In the genomic region with DNA sequence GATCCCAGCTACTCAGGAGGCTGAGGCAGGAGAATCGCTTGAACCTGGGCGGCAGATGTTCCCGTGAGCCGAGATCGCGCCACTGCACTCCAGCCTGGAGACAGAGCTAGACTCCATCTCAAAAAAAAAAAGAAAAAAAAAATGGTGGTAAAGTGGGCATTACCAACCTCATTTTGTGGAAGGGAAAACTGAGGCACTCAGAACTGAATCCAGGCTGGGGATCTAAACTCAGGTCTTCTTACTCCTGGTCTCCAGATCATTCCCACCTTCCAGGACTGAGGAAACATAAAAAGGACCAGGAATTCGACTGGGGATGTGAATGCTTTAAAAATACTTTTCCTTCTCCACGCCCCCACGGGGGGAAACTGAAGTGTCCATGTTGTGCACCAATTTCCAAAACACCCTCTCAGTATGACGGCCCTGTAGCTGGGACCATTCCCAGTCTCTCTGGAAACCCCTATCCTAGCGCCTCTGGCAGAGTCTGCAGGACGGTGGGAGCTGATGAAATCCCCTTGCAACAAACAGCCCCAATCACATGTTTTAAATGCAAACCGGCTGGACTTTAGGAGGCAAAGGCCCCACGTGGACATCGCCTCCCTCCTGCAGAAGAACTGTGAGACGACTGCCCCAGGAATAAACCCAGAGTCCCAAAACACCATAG, we compare ENCODE assay signal across 9 cellular contexts. TPM values are rescaled to one million over a fixed set of nuclear protein-coding genes. Genes with fewer than 3 reads are reported as not detected.
DNase-seq lines count a peak whose midpoint lies in the region; ATAC-seq lines count a peak whose summit lies in the region.
"Had no signal": no experiment of that assay in that cellular context is flagged by ENCODE, and none has a peak within 500 bp of the region (broad histone marks: within the 10 kb centered on the region; RNA-seq: fewer than 3 reads in every experiment).

No MANE protein-coding gene starts in this region.

- no peaks in the 10 kb centered on the region for H3K36me3 ChIP-seq in GM23248 (ENCODE audit: low read depth)
- no peaks in the 10 kb centered on the region for H3K36me3 ChIP-seq in mesendoderm (ENCODE audit: control insufficient read depth, insufficient read depth, low read length)

- no peak overlapping the region for H4K8ac ChIP-seq in mesendoderm (ENCODE audit: low read depth, low read length)

- H2AFZ ChIP-seq in GM23248, result peak overlapping the region; percentile 78; the same call in 1 of the 2 replicates

- no peak overlapping the region for H2BK5ac ChIP-seq in mesendoderm (ENCODE audit: low read length)

- no peak for ATAC-seq in activated naive CD8-positive, alpha-beta T cell treated with anti-CD3 and anti-CD28 coated beads, Interleukin-2, amount 50 U/mL, for 24 hours
- no peak for ATAC-seq in HG03045 (IDR thresholded peaks at IDR 0.05; ENCODE audit: unreplicated experiment)

- no peak overlapping the region for H2BK15ac ChIP-seq in mesendoderm (replicated peaks; ENCODE audit: low read depth)

- peaks cover 14% of the 10 kb centered on the region for H3K36me3 Mint-ChIP-seq in activated naive CD8-positive, alpha-beta T cell treated with anti-CD3 and anti-CD28 coated beads, Interleukin-2, amount 50 U/mL, for 24 hours (ENCODE audit: low read depth)

- peak overlapping the region; percentile 75 for H3K4me2 ChIP-seq in GM23248 (ENCODE audit: unreplicated experiment)
- no peak overlapping the region for H3K4me2 ChIP-seq in mesendoderm (ENCODE audit: low read length)

- H3K27ac ChIP-seq in GM23248 (peak overlapping the region; percentile 40; the same call in 1 of the 2 replicates), mesendoderm (ENCODE audit: low read depth, low read length) (peak overlapping the region; percentile 8)

- peak; percentile 30 for DNase-seq in AG08396 (ENCODE audit: low spot score)
- DNase-seq in GM23248, result peak; percentile 83
- no peak for DNase-seq in activated naive CD8-positive, alpha-beta T cell treated with anti-CD3 and anti-CD28 coated beads, Interleukin-2, amount 50 U/mL, for 24 hours
- peak; percentile 91 for DNase-seq in mesendoderm
- no peak for DNase-seq in activated CD4-positive, CD25-positive, alpha-beta regulatory T cell (lab: John Stamatoyannopoulos, UW)
- DNase-seq in NCI-H1436 treated with DMSO at 0.1 percent for 48 hours (lab: John Stamatoyannopoulos, UW), result no peak
- no peak for DNase-seq in ecto neural progenitor cell (ENCODE audit: low spot score)
- DNase-seq: SHP77 had no signal

- H3K4ac ChIP-seq in mesendoderm (ENCODE audit: low read depth, low read length), result peak overlapping the region; percentile 39

- H3K9me2 ChIP-seq in GM23248 (ENCODE audit: insufficient read depth), result no peaks in the 10 kb centered on the region

- peaks cover 58% of the 10 kb centered on the region for H3K4me1 Mint-ChIP-seq in activated naive CD8-positive, alpha-beta T cell treated with anti-CD3 and anti-CD28 coated beads, Interleukin-2, amount 50 U/mL, for 24 hours

- no peaks in the 10 kb centered on the region for H3K27me3 ChIP-seq in GM23248 (replicated peaks; ENCODE audit: insufficient read depth)
- H3K27me3 ChIP-seq in mesendoderm (ENCODE audit: insufficient read depth, low read length, poor library complexity), result no peaks in the 10 kb centered on the region

- H3K79me1 ChIP-seq in mesendoderm (ENCODE audit: low read length), result no peaks in the 10 kb centered on the region

- H3F3A ChIP-seq in GM23248 (ENCODE audit: insufficient read depth), result 0 out of 2 replicates have a peak, but pooled peaks cover 4% of the 10 kb centered on the region

- in situ Hi-C loops in GM23248 (cut with MboI), result no loop called here

- peak overlapping the region; percentile 77; the same call in 1 of the 2 replicates for H3K4me3 ChIP-seq in GM23248
- no peak overlapping the region for H3K4me3 ChIP-seq in mesendoderm (ENCODE audit: low read length)

- no peak overlapping the region for H4K5ac ChIP-seq in mesendoderm (ENCODE audit: low read length)

- no peaks in the 10 kb centered on the region for H3K79me2 ChIP-seq in GM23248 (ENCODE audit: insufficient read depth)
- no peaks in the 10 kb centered on the region for H3K79me2 ChIP-seq in mesendoderm (ENCODE audit: control insufficient read depth, insufficient read depth, low read length)

- H3K56ac ChIP-seq in mesendoderm (ENCODE audit: low read length), result peak overlapping the region; percentile 46

- no peaks in the 10 kb centered on the region for H3K9me3 ChIP-seq in GM23248 (ENCODE audit: low read depth)

- no peak overlapping the region for H3K23ac ChIP-seq in mesendoderm (ENCODE audit: low read length)

- peak overlapping the region; percentile 24 for H3K18ac ChIP-seq in mesendoderm (ENCODE audit: low read length)

- H3K27me3 Mint-ChIP-seq in activated naive CD8-positive, alpha-beta T cell treated with anti-CD3 and anti-CD28 coated beads, Interleukin-2, amount 50 U/mL, for 24 hours, result no peaks in the 10 kb centered on the region

- peak overlapping the region; percentile 96 for H3K4me3 Mint-ChIP-seq in activated naive CD8-positive, alpha-beta T cell treated with anti-CD3 and anti-CD28 coated beads, Interleukin-2, amount 50 U/mL, for 24 hours

- H2BK120ac ChIP-seq in mesendoderm (ENCODE audit: low read depth, low read length), result no peak overlapping the region

- H3K9ac ChIP-seq in GM23248 (peak overlapping the region; percentile 77), mesendoderm (ENCODE audit: low read length) (peak overlapping the region; percentile 28)

- H2AK5ac ChIP-seq in mesendoderm (ENCODE audit: low read length), result no peak overlapping the region

- WGBS in GM23248 (ENCODE audit: low coverage in 1 of 2, low lambda C conversion rate in 2 of 2, missing lambda C conversion rate in 2 of 2), 2 experiments, result 46 to 47% methylated on average over 16 of the region's 16 CpGs
- no CpG with 5 or more reads among the region's 16 CpGs for WGBS in mesendoderm (ENCODE audit: extremely low coverage, insufficient coverage, low lambda C conversion rate)

- no peaks in the 10 kb centered on the region for H4K20me1 ChIP-seq in GM23248 (ENCODE audit: insufficient read depth)

- H3K9me3 Mint-ChIP-seq in activated naive CD8-positive, alpha-beta T cell treated with anti-CD3 and anti-CD28 coated beads, Interleukin-2, amount 50 U/mL, for 24 hours, result no peaks in the 10 kb centered on the region

- peaks cover 10% of the 10 kb centered on the region; the same call in 1 of the 2 replicates for H3K4me1 ChIP-seq in GM23248 (ENCODE audit: insufficient read depth)
- H3K4me1 ChIP-seq in mesendoderm (ENCODE audit: control insufficient read depth, low read depth, low read length), result no peaks in the 10 kb centered on the region

- H3K27ac Mint-ChIP-seq in activated naive CD8-positive, alpha-beta T cell treated with anti-CD3 and anti-CD28 coated beads, Interleukin-2, amount 50 U/mL, for 24 hours, result peak overlapping the region; percentile 86

RNA-seq across cellular contexts. Expression of gene AKNA, which starts 8.9 kb away (rescaled TPM):
- total RNA-seq in GM23248 (2014; rRNA removed; shearing (Covaris generic)), result 6.6 and 8.1 TPM in 2 replicates
- 1.8 and 1.9 TPM in 2 replicates for polyA plus RNA-seq in GM23248 (2016; fragmentation: Nextera tagmentation; extraction: Ambion mirVana)
- 9.6 TPM for polyA plus RNA-seq in mesendoderm (2013, experiment 1 of 2)
- polyA plus RNA-seq in mesendoderm (2013, experiment 2 of 2), result 10.0 TPM

Comparison
In these comparisons a context has a peak if more than half of its experiments do, and no peak if none do; other contexts are left out.
1. DNase-seq: peak in AG08396 (single experiment), GM23248 (single experiment) and mesendoderm (single experiment); none in activated naive CD8-positive, alpha-beta T cell treated with anti-CD3 and anti-CD28 coated beads, Interleukin-2, amount 50 U/mL, for 24 hours (single experiment), activated CD4-positive, CD25-positive, alpha-beta regulatory T cell (0 of 4), NCI-H1436 treated with DMSO at 0.1 percent for 48 hours (single experiment) and ecto neural progenitor cell (single experiment).